ENCODE assay signal across 15 cellular contexts in the genomic region with DNA sequence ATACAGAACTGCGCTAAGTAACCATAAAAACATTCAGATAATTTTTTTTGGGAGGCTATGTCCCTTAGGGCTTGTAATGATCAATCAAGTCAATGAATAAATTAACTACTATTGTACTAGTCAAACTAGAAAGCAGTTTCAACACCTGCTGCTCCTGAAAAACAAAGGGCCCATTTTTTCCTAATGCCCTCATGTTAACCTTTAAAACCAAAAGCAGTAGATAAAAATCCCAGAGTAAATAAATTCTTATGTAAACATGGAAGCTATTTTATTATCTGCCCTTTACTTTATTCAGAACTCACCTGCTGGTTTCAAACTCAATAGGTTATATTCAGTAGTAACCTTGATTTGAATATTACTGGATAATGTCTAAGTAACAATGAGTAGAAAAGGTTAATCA.
DNase-seq lines count a peak whose midpoint lies in the region; ATAC-seq and TF ChIP-seq lines count a peak whose summit lies in the region.
"Had no signal": no experiment of that assay in that cellular context is flagged by ENCODE, and none has a peak within 500 bp of the region (broad histone marks: within the 10 kb centered on the region; RNA-seq: fewer than 3 reads in every experiment).

No MANE protein-coding gene starts in this region.

- H3K79me2 ChIP-seq in PC-9 (ENCODE audit: low read depth) (no peaks in the 10 kb centered on the region), GM23248 (ENCODE audit: insufficient read depth) (no peaks in the 10 kb centered on the region)

- H2AFZ ChIP-seq in PC-9 = no peak overlapping the region
- H2AFZ ChIP-seq in GM23248 = no peak overlapping the region

- BruUV-seq in PC-9 (replicated peaks; lab: Mats Ljungman, UMichigan) = no TSS peak

- peak overlapping the region; percentile 50 for H3K27ac ChIP-seq in PC-9
- H3K27ac ChIP-seq in GM23248 = no peak overlapping the region
- H3K27ac ChIP-seq: A549, BLaER1, SJSA1 had no signal

- H3K4me3 ChIP-seq in PC-9 (no peak overlapping the region), mucosa of descending colon (no peak overlapping the region), GM23248 (no peak overlapping the region)
- H3K4me3 ChIP-seq: A549, BLaER1, MG63, SJSA1 had no signal

- H3F3A ChIP-seq in PC-9 (ENCODE audit: insufficient read depth, low read depth) (peaks cover 26% of the 10 kb centered on the region), GM23248 (ENCODE audit: insufficient read depth) (peaks cover 7% of the 10 kb centered on the region; the same call in 1 of the 2 replicates)

- H3K27me3 ChIP-seq in PC-9 (ENCODE audit: insufficient read depth, low read depth) = no peaks in the 10 kb centered on the region
- H3K27me3 ChIP-seq in GM23248 (replicated peaks; ENCODE audit: insufficient read depth) = no peaks in the 10 kb centered on the region
- H3K27me3 ChIP-seq: BLaER1, MG63, SJSA1 had no signal

- intact Hi-C loops in PC-9 (cut with micrococcal nuclease; ENCODE audit: unreplicated experiment) = loop anchor here (10.0 kb wide), 1 partner anchor 220 kb away; no protein-coding TSS in a partner anchor
- intact Hi-C loops in mucosa of descending colon (cut with DNase I, micrococcal nuclease) = no loop called here

- TF ChIP-seq CTCF in PC-9 (conservative IDR thresholded peaks at IDR 0.05) (no peak), mucosa of descending colon (IDR thresholded peaks at IDR 0.05) (no peak)

- no peak overlapping the region for H3K9ac ChIP-seq in GM23248
- H3K9ac ChIP-seq: BLaER1 had no signal

- H3K4me1 ChIP-seq in PC-9 (replicated peaks; ENCODE audit: insufficient read depth) (peaks cover 39% of the 10 kb centered on the region), mucosa of descending colon (ENCODE audit: low read depth) (peaks cover 12% of the 10 kb centered on the region), GM23248 (ENCODE audit: insufficient read depth) (no peaks in the 10 kb centered on the region)
- H3K4me1 ChIP-seq: A549, BLaER1 had no signal

- CTCF ChIA-PET in PC-9 (lab: Charles Lee) = no interaction called here

- POLR2A ChIA-PET in PC-9 (lab: Charles Lee; ENCODE audit: unreplicated experiment) = interaction anchor here (0.7 kb wide), 1 partner anchor 472 kb away, joined by 6 read pairs; no protein-coding TSS in a partner anchor

- ATAC-seq in mucosa of descending colon (peak; percentile 74), GM18511 (IDR thresholded peaks at IDR 0.05; ENCODE audit: unreplicated experiment) (no peak)
- ATAC-seq: A549 had no signal

- in situ Hi-C loops in GM23248 (cut with MboI) = no loop called here

- DNase-seq in DMS153 (lab: John Stamatoyannopoulos, UW) (peak; percentile 48), NCI-H146 treated with DMSO at 0.1 percent for 48 hours (lab: John Stamatoyannopoulos, UW; ENCODE audit: unreplicated experiment) (peak; percentile 82), PC-9 (peak in 1 of 2 experiments; percentile 86), mucosa of descending colon (no peak), AG08395 (ENCODE audit: low spot score) (no peak), GM23248 (no peak)
- DNase-seq: H7, Karpas-422, MG63, NCI-H1092, NCI-H1436 treated with DMSO at 0.1 percent for 48 hours had no signal

- H3K4me2 ChIP-seq in PC-9 (peak overlapping the region; percentile 46), GM23248 (ENCODE audit: unreplicated experiment) (no peak overlapping the region)
- H3K4me2 ChIP-seq: A549, BLaER1 had no signal

- WGBS in GM23248 (ENCODE audit: low coverage in 1 of 2, low lambda C conversion rate in 2 of 2, missing lambda C conversion rate in 2 of 2), 2 experiments = 89 to 95% methylated on average over 1 of the region's 1 CpG

- H3K9me2 ChIP-seq in PC-9 (ENCODE audit: insufficient read depth) (no peaks in the 10 kb centered on the region), GM23248 (ENCODE audit: insufficient read depth) (no peaks in the 10 kb centered on the region)

- H4K20me1 ChIP-seq in PC-9 (ENCODE audit: insufficient read depth) (no peaks in the 10 kb centered on the region), GM23248 (ENCODE audit: insufficient read depth) (no peaks in the 10 kb centered on the region)
- H4K20me1 ChIP-seq: BLaER1 had no signal

- H3K36me3 ChIP-seq in PC-9 (ENCODE audit: low read depth) (no peaks in the 10 kb centered on the region), mucosa of descending colon (ENCODE audit: low read depth) (no peaks in the 10 kb centered on the region), GM23248 (ENCODE audit: low read depth) (no peaks in the 10 kb centered on the region)
- H3K36me3 ChIP-seq: BLaER1, MG63, SJSA1 had no signal

- H3K9me3 ChIP-seq in PC-9 (ENCODE audit: insufficient read depth, low read depth) = no peaks in the 10 kb centered on the region
- H3K9me3 ChIP-seq in mucosa of descending colon = no peaks in the 10 kb centered on the region
- no peaks in the 10 kb centered on the region for H3K9me3 ChIP-seq in GM23248 (ENCODE audit: low read depth)
- H3K9me3 ChIP-seq: A549, BLaER1, SJSA1 had no signal

Comparison
In these comparisons a context has a peak if more than half of its experiments do, and no peak if none do; other contexts are left out.
1. DNase-seq: peak in DMS153 (single experiment) and NCI-H146 treated with DMSO at 0.1 percent for 48 hours (single experiment); none in mucosa of descending colon (0 of 3), AG08395 (single experiment) and GM23248 (single experiment).